ENCODE assay signal across 19 cellular contexts in genomic region chr7:90563286-90563685, GRCh38. TPM values are rescaled to one million over a fixed set of nuclear protein-coding genes. Genes with fewer than 3 reads are reported as not detected.
DNase-seq lines count a peak whose midpoint lies in the region; TF ChIP-seq lines count a peak whose summit lies in the region.
"Had no signal": no experiment of that assay in that cellular context is flagged by ENCODE, and none has a peak within 500 bp of the region (broad histone marks: within the 10 kb centered on the region; RNA-seq: fewer than 3 reads in every experiment).

No MANE protein-coding gene starts in this region.

- DNase-seq in AG10803 (ENCODE audit: low read depth) = peak; percentile 76
- peak; percentile 10 for DNase-seq in GM04504 (ENCODE audit: low read depth)
- peak; percentile 16 for DNase-seq in NCI-H748 treated with DMSO at 0.1 percent for 48 hours (lab: John Stamatoyannopoulos, UW)
- peak; percentile 19 for DNase-seq in renal cortical epithelial cell (ENCODE audit: low read depth)
- DNase-seq in activated T-cell treated with anti-CD3 and anti-CD28 coated beads, Interleukin-2, amount 50 U/mL, for 48 hours = no peak
- no peak for DNase-seq in LoVo (ENCODE audit: low spot score)
- DNase-seq in activated effector memory CD4-positive, alpha-beta T cell treated with anti-CD3 and anti-CD28 coated beads, Interleukin-2, amount 50 U/mL, for 16 hours = no peak
- DNase-seq: CD8-positive, alpha-beta memory T cell; Kasumi-1; NCI-H1105 treated with DMSO at 0.1 percent for 48 hours; NCI-H187 treated with DMSO at 0.1 percent for 48 hours; NCI-H2227 treated with DMSO at 0.1 percent for 48 hours; NCI-H524; NK-92 treated with Interleukin-12 subunit alpha and Interleukin-12 subunit beta, amount 100 ng/mL, for 24 hours; SHP77; SK-N-SH; T-helper 1 cell had no signal

- no peak for TF ChIP-seq CTCF in AG10803 (conservative IDR thresholded peaks at IDR 0.05; ENCODE audit: low read length)

- no peak overlapping the region for H3K4me3 ChIP-seq in AG10803 (ENCODE audit: low read length)
- H3K4me3 ChIP-seq: BLaER1 treated with 17β-estradiol and CSF1 and Interleukin-3, amounts not matched to agents 10 nM and 100 nM; HAP-1 had no signal

RNA-seq across cellular contexts. Expression of gene CDK14, which starts 32.8 kb away (rescaled TPM):
- 30.2 and 32.8 TPM in 2 replicates for total RNA-seq in renal cortical epithelial cell

Comparison
In these comparisons a context has a peak if more than half of its experiments do, and no peak if none do; other contexts are left out.
1. DNase-seq: peak in AG10803 (single experiment), GM04504 (single experiment), NCI-H748 treated with DMSO at 0.1 percent for 48 hours (single experiment) and renal cortical epithelial cell (single experiment); none in activated T-cell treated with anti-CD3 and anti-CD28 coated beads, Interleukin-2, amount 50 U/mL, for 48 hours (0 of 2), LoVo (single experiment) and activated effector memory CD4-positive, alpha-beta T cell treated with anti-CD3 and anti-CD28 coated beads, Interleukin-2, amount 50 U/mL, for 16 hours (single experiment).